Comparison of ENCODE assay signal across 15 cellular contexts in genomic region chr11:803467-803742, GRCh38. TPM values are rescaled to one million over a fixed set of nuclear protein-coding genes. Genes with fewer than 3 reads are reported as not detected.
A peak's percentile ranks its signal among the peaks of the same experiment; 100 is the strongest.
DNase-seq lines count a peak whose midpoint lies in the region; ATAC-seq and TF ChIP-seq lines count a peak whose summit lies in the region.
"Had no signal": no experiment of that assay in that cellular context is flagged by ENCODE, and none has a peak within 500 bp of the region (broad histone marks: within the 10 kb centered on the region; RNA-seq: fewer than 3 reads in every experiment).

No MANE protein-coding gene starts in this region.

- H3K9ac ChIP-seq in NT2/D1 (ENCODE audit: insufficient read length, low read depth), result peak overlapping the region; percentile 96
- H3K9ac ChIP-seq in mammary epithelial cell (ENCODE audit: insufficient read depth, low read length), result no peak overlapping the region
- H3K9ac ChIP-seq: KMS-11 had no signal

- peaks cover 1% of the 10 kb centered on the region for H3K36me3 Mint-ChIP-seq in activated naive CD4-positive, alpha-beta T cell treated with anti-CD3 and anti-CD28 coated beads for 36 hours (ENCODE audit: low read depth)
- H3K36me3 Mint-ChIP-seq in activated naive CD4-positive, alpha-beta T cell treated with anti-CD3 and anti-CD28 coated beads, Interleukin-2, amount 50 U/mL, for 72 hours, result no peaks in the 10 kb centered on the region
- H3K36me3 Mint-ChIP-seq: activated naive CD8-positive, alpha-beta T cell had no signal

- 80% methylated on average over 7 of the region's 8 CpGs for WGBS in mammary epithelial cell (ENCODE audit: low coverage, missing lambda C conversion rate)
- 20 to 64% methylated on average over 1 to 7 of the region's 8 CpGs for WGBS in body of pancreas, 2 donors

- peak overlapping the region; percentile 100 for H3K4me2 ChIP-seq in mammary epithelial cell (ENCODE audit: insufficient read depth, low read depth, low read length)

- H3K27ac ChIP-seq in mammary epithelial cell (ENCODE audit: insufficient read depth, low read depth, low read length) (no peak overlapping the region), body of pancreas (no peak overlapping the region)
- H3K27ac ChIP-seq: esophagus muscularis mucosa, KMS-11, vagina had no signal

- no peak for ATAC-seq in activated naive CD4-positive, alpha-beta T cell treated with anti-CD3 and anti-CD28 coated beads, Interleukin-2, amount 50 U/mL, for 72 hours
- ATAC-seq in HG03139 (IDR thresholded peaks at IDR 0.05; ENCODE audit: unreplicated experiment), result no peak
- ATAC-seq in body of pancreas, result no peak

- peaks cover 15% of the 10 kb centered on the region for H3K4me1 Mint-ChIP-seq in activated naive CD4-positive, alpha-beta T cell treated with anti-CD3 and anti-CD28 coated beads for 36 hours (ENCODE audit: low read depth)

- TF ChIP-seq CTCF in mammary epithelial cell (conservative IDR thresholded peaks at IDR 0.05 in 1 of 2, IDR thresholded peaks at IDR 0.05 in 1 of 2; ENCODE audit: extremely low read depth in 1 of 2, insufficient read depth in 1 of 2, low read depth in 1 of 2, low read length in 2 of 2) (no peak), body of pancreas (IDR thresholded peaks at IDR 0.05) (no peak)

- no peaks in the 10 kb centered on the region for H4K20me1 ChIP-seq in mammary epithelial cell (ENCODE audit: insufficient read depth, low read length)

- dilution Hi-C loops in mammary epithelial cell (cut with HindIII; ENCODE audit: low sequenced_read_pairs), result no loop called here

- CTCF ChIA-PET in activated naive CD4-positive, alpha-beta T cell treated with anti-CD3 and anti-CD28 coated beads for 36 hours (lab: Charles Lee), result no interaction called here
- CTCF ChIA-PET in mammary epithelial cell (lab: Charles Lee; ENCODE audit: low non-redundant PET), result no interaction called here

- intact Hi-C loops in activated naive CD4-positive, alpha-beta T cell treated with anti-CD3 and anti-CD28 coated beads for 36 hours (cut with micrococcal nuclease), result no loop called here
- intact Hi-C loops in mammary epithelial cell (cut with micrococcal nuclease) (no loop called here), body of pancreas (cut with DNase I) (no loop called here)

- no peaks in the 10 kb centered on the region for H3K9me3 Mint-ChIP-seq in activated naive CD4-positive, alpha-beta T cell treated with anti-CD3 and anti-CD28 coated beads for 36 hours
- H3K9me3 Mint-ChIP-seq in activated naive CD4-positive, alpha-beta T cell treated with anti-CD3 and anti-CD28 coated beads, Interleukin-2, amount 50 U/mL, for 72 hours, result no peaks in the 10 kb centered on the region

- no peaks in the 10 kb centered on the region for H3K27me3 Mint-ChIP-seq in activated naive CD4-positive, alpha-beta T cell treated with anti-CD3 and anti-CD28 coated beads for 36 hours (ENCODE audit: low read depth)
- H3K27me3 Mint-ChIP-seq: activated naive CD8-positive, alpha-beta T cell had no signal

- no peaks in the 10 kb centered on the region for H3K27me3 ChIP-seq in NT2/D1 (ENCODE audit: insufficient read depth, insufficient read length)
- H3K27me3 ChIP-seq in mammary epithelial cell (ENCODE audit: insufficient read depth, low read length), result no peaks in the 10 kb centered on the region
- no peaks in the 10 kb centered on the region for H3K27me3 ChIP-seq in body of pancreas
- H3K27me3 ChIP-seq: BE2C, esophagus muscularis mucosa, vagina had no signal

- in situ Hi-C loops in mammary epithelial cell (cut with MboI; ENCODE audit: low sequenced_read_pairs in 2 of 2), result no loop called here

- H3K79me2 ChIP-seq in mammary epithelial cell (ENCODE audit: insufficient read depth, low read length), result peaks cover 16% of the 10 kb centered on the region

- peak overlapping the region; percentile 82 for H3K4me3 Mint-ChIP-seq in activated naive CD4-positive, alpha-beta T cell treated with anti-CD3 and anti-CD28 coated beads for 36 hours

- H3K9me3 ChIP-seq in NT2/D1 (ENCODE audit: insufficient read depth, low read length), result no peaks in the 10 kb centered on the region
- H3K9me3 ChIP-seq in mammary epithelial cell (replicated peaks; ENCODE audit: insufficient read depth, low read length), result no peaks in the 10 kb centered on the region
- H3K9me3 ChIP-seq in body of pancreas, result no peaks in the 10 kb centered on the region
- H3K9me3 ChIP-seq: BE2C, esophagus muscularis mucosa, vagina had no signal

- H3K27ac Mint-ChIP-seq in activated naive CD4-positive, alpha-beta T cell treated with anti-CD3 and anti-CD28 coated beads for 36 hours, result no peak overlapping the region
- no peak overlapping the region for H3K27ac Mint-ChIP-seq in activated naive CD4-positive, alpha-beta T cell treated with anti-CD3 and anti-CD28 coated beads, Interleukin-2, amount 50 U/mL, for 72 hours
- H3K27ac Mint-ChIP-seq: activated naive CD8-positive, alpha-beta T cell had no signal

- no peak overlapping the region for H2AFZ ChIP-seq in mammary epithelial cell (ENCODE audit: low read depth, low read length)

- peaks cover 52% of the 10 kb centered on the region for H3K36me3 ChIP-seq in NT2/D1 (ENCODE audit: insufficient read depth, insufficient read length, low read length)
- H3K36me3 ChIP-seq in mammary epithelial cell (ENCODE audit: insufficient read depth, low read length), result no peaks in the 10 kb centered on the region
- H3K36me3 ChIP-seq in body of pancreas (replicated peaks in 1 of 2; ENCODE audit: insufficient read depth in 1 of 2, low read depth in 2 of 2), result no peaks in the 10 kb centered on the region
- H3K36me3 ChIP-seq: BE2C had no signal

- no peak for DNase-seq in activated naive CD4-positive, alpha-beta T cell treated with anti-CD3 and anti-CD28 coated beads for 36 hours
- DNase-seq in activated naive CD4-positive, alpha-beta T cell treated with anti-CD3 and anti-CD28 coated beads, Interleukin-2, amount 50 U/mL, for 72 hours (ENCODE audit: low spot score in 2 of 2), result no peak
- DNase-seq in NT2/D1 (ENCODE audit: low read depth, low spot score) (no peak), mammary epithelial cell (no peak), skeletal muscle cell (ENCODE audit: low read depth) (no peak), retina (no peak), body of pancreas (no peak)
- DNase-seq: BE2C, GF-D8, NCI-H2029 treated with DMSO at 0.1 percent for 48 hours had no signal

- H3K4me1 ChIP-seq in NT2/D1 (ENCODE audit: insufficient read depth, insufficient read length) (peaks cover 26% of the 10 kb centered on the region), mammary epithelial cell (ENCODE audit: insufficient read depth, low read length) (peaks cover 24% of the 10 kb centered on the region), body of pancreas (peaks cover 32% of the 10 kb centered on the region)

- TF ChIP-seq POLR2A in body of pancreas (IDR thresholded peaks at IDR 0.05), result no peak

- H3K4me3 ChIP-seq in NT2/D1 (ENCODE audit: insufficient read length, low read depth) (peak overlapping the region; percentile 75), mammary epithelial cell (replicated peaks in 1 of 3; ENCODE audit: insufficient read depth in 1 of 3, low read depth in 2 of 3, low read length in 3 of 3) (peak overlapping the region in 2 of 3 experiments; percentile 60 to 65), skeletal muscle cell (ENCODE audit: low read depth, low read length) (peak overlapping the region; percentile 75), body of pancreas (no peak overlapping the region)
- H3K4me3 ChIP-seq: vagina had no signal

- BruUV-seq in mammary epithelial cell (replicated peaks; lab: Mats Ljungman, UMichigan), result no TSS peak

RNA-seq across cellular contexts. Expression of gene PIDD1, which starts 1.6 kb away (rescaled TPM):
- total RNA-seq in activated naive CD4-positive, alpha-beta T cell treated with anti-CD3 and anti-CD28 coated beads for 36 hours, result 10 to 100 TPM; 43.2 to 45.2 TPM
- total RNA-seq in activated naive CD4-positive, alpha-beta T cell treated with anti-CD3 and anti-CD28 coated beads, Interleukin-2, amount 50 U/mL, for 72 hours, result 10 to 100 TPM; 32.8 to 59.2 TPM
- total RNA-seq in mammary epithelial cell (10 to 100 TPM in 1 of 2 donors, 1 to 10 TPM in 1; 4.5 to 19.2 TPM), body of pancreas (10 to 100 TPM; 11.9 to 98.6 TPM)
- polyA plus RNA-seq in mammary epithelial cell, result 9.3 TPM
- 1.8 TPM for polyA minus RNA-seq in mammary epithelial cell

RNA-seq across cellular contexts. Expression of gene SLC25A22, which starts 5.3 kb away (rescaled TPM):
- 10 to 100 TPM; 19.1 to 21.8 TPM for total RNA-seq in activated naive CD4-positive, alpha-beta T cell treated with anti-CD3 and anti-CD28 coated beads for 36 hours
- 10 to 100 TPM; 22.6 to 34.6 TPM for total RNA-seq in activated naive CD4-positive, alpha-beta T cell treated with anti-CD3 and anti-CD28 coated beads, Interleukin-2, amount 50 U/mL, for 72 hours
- total RNA-seq in mammary epithelial cell (10 to 100 TPM in 1 of 2 donors, 1 to 10 TPM in 1; 7.3 to 29.5 TPM), body of pancreas (10 to 100 TPM; 55.8 to 69.5 TPM)
- 19.4 TPM for polyA plus RNA-seq in mammary epithelial cell
- polyA minus RNA-seq in mammary epithelial cell, result 11.3 TPM

RNA-seq across cellular contexts. Expression of gene RPLP2, which starts 6.4 kb away (rescaled TPM):
- 1,000 to 10,000 TPM; 3,807 to 3,940 TPM for total RNA-seq in activated naive CD4-positive, alpha-beta T cell treated with anti-CD3 and anti-CD28 coated beads for 36 hours
- total RNA-seq in activated naive CD4-positive, alpha-beta T cell treated with anti-CD3 and anti-CD28 coated beads, Interleukin-2, amount 50 U/mL, for 72 hours, result 1,000 to 10,000 TPM; 3,020 to 3,653 TPM
- total RNA-seq in mammary epithelial cell, result 1,000 to 10,000 TPM in 1 of 2 donors, 100 to 1,000 TPM in 1; 135 to 1,487 TPM
- 1,296 TPM for polyA plus RNA-seq in mammary epithelial cell
- polyA minus RNA-seq in mammary epithelial cell, result 737 TPM
- total RNA-seq in body of pancreas, result 100 to 1,000 TPM; 395 to 402 TPM

RNA-seq across cellular contexts. Expression of gene CEND1, which starts 13.5 kb away (rescaled TPM):
- total RNA-seq in activated naive CD4-positive, alpha-beta T cell treated with anti-CD3 and anti-CD28 coated beads for 36 hours, result under 1 TPM in 1 of 2 experiments, not detected in 1; 0.17 TPM
- 1 to 10 TPM in 1 of 2 donors, not detected in 1; 1.1 TPM for total RNA-seq in activated naive CD4-positive, alpha-beta T cell treated with anti-CD3 and anti-CD28 coated beads, Interleukin-2, amount 50 U/mL, for 72 hours
- total RNA-seq in mammary epithelial cell, result not detected
- polyA plus RNA-seq in mammary epithelial cell, result not detected
- not detected for polyA minus RNA-seq in mammary epithelial cell
- under 1 TPM in 1 of 2 donors, not detected in 1; 0.78 TPM for total RNA-seq in body of pancreas

RNA-seq across cellular contexts. Expression of gene PNPLA2, which starts 15.3 kb away (rescaled TPM):
- total RNA-seq in activated naive CD4-positive, alpha-beta T cell treated with anti-CD3 and anti-CD28 coated beads for 36 hours, result 10 to 100 TPM; 15.5 to 22.6 TPM
- 10 to 100 TPM; 24.5 to 49.1 TPM for total RNA-seq in activated naive CD4-positive, alpha-beta T cell treated with anti-CD3 and anti-CD28 coated beads, Interleukin-2, amount 50 U/mL, for 72 hours
- 10 to 100 TPM; 14.7 to 62.6 TPM for total RNA-seq in mammary epithelial cell
- 13.7 TPM for polyA plus RNA-seq in mammary epithelial cell
- 17.2 TPM for polyA minus RNA-seq in mammary epithelial cell
- 100 to 1,000 TPM in 1 of 2 donors, 10 to 100 TPM in 1; 72.1 to 351 TPM for total RNA-seq in body of pancreas

Comparison
In these comparisons a context has a peak if more than half of its experiments do, and no peak if none do; other contexts are left out.
1. H3K4me3 ChIP-seq: peak in NT2/D1 (single experiment), mammary epithelial cell (2 of 3) and skeletal muscle cell (single experiment); none in body of pancreas (0 of 2).